26 cellular contexts compared by ENCODE assay signal in the genomic region with DNA sequence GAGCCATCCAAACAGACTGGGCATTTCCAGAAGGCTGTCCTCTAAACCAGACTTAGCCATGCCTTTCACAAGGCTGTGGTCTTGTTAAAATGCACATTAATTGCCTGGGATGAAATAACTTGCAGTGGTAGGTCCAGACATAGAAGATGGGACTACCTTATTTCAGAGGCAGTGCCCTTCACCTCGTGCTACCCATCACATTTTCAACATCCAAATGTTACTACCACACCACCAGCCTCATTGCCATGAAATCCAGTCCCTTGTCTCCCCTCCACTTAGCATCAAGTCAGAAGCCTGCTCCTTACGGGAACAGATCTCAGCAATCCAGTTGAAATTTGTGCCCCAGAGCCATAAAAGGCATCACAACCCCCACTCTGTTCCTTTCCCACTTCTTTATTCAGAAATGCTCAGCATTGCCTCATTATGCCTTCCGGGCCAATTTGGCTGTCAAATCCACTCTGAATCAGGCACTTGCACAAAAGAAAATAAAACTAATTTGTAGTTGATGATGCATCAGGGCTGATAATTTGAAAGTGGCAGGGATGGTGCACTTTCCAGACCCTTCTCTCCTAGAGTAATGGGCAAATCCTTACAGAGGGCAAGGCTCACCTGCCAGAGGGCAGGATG.
DNase-seq lines count a peak whose midpoint lies in the region; ATAC-seq and TF ChIP-seq lines count a peak whose summit lies in the region.
"Had no signal": no experiment of that assay in that cellular context is flagged by ENCODE, and none has a peak within 500 bp of the region (broad histone marks: within the 10 kb centered on the region; RNA-seq: fewer than 3 reads in every experiment).

No MANE protein-coding gene starts in this region.

- H3K9me3 ChIP-seq in SK-N-MC (ENCODE audit: low read depth, low read length) (no peaks in the 10 kb centered on the region), left ventricle myocardium inferior (replicated peaks) (no peaks in the 10 kb centered on the region)
- H3K9me3 ChIP-seq: adrenal gland, body of pancreas, Caco-2, left lung, psoas muscle had no signal

- no peak for TF ChIP-seq CTCF in left ventricle myocardium inferior (IDR thresholded peaks at IDR 0.05; ENCODE audit: borderline replicate concordance)

- H3K36me3 ChIP-seq in SK-N-MC (ENCODE audit: insufficient read depth, low read length): no peaks in the 10 kb centered on the region
- no peaks in the 10 kb centered on the region for H3K36me3 ChIP-seq in left ventricle myocardium inferior
- H3K36me3 ChIP-seq: adrenal gland, left lung had no signal

- no peak overlapping the region for H3K9ac ChIP-seq in SK-N-MC (ENCODE audit: insufficient read length)
- H3K9ac ChIP-seq: GM23248 had no signal

- H3K27ac ChIP-seq in SK-N-MC (no peak overlapping the region), caudate nucleus (ENCODE audit: low read depth, low read length) (no peak overlapping the region), left ventricle myocardium inferior (replicated peaks) (peak overlapping the region; percentile 38)
- H3K27ac ChIP-seq: body of pancreas, epithelial cell of prostate, GM23248, left lung, psoas muscle had no signal

- DNase-seq in SK-N-MC (ENCODE audit: low read depth, low spot score) (peak; percentile 45), caudate nucleus (lab: John Stamatoyannopoulos, UW) (peak in 33 of 61 donors; percentile 3 to 75 (median 31)), left ventricle myocardium inferior (no peak), retina (peak; percentile 83), NCI-H1436 (lab: John Stamatoyannopoulos, UW) (no peak), CD1c-positive myeloid dendritic cell (ENCODE audit: extremely low spot score) (no peak)
- DNase-seq: activated CD4-positive, alpha-beta memory T cell treated with anti-CD3 and anti-CD28 coated beads for 36 hours; activated naive CD4-positive, alpha-beta T cell treated with Interleukin-2 at 50 U/mL for 16 hours; adrenal gland; body of pancreas; Caco-2; DMS79; effector CD4-positive, alpha-beta T cell; GDM1; GM23248; left lung; NCI-H1048; NCI-H510A; psoas muscle; RPMI8226; stimulated activated CD4-positive, alpha-beta T cell treated with anti-CD3 and anti-CD28 coated beads, Interleukin-15, amount 100 ng/mL, for 24 hours; trophoblast cell had no signal

- H3K4me3 ChIP-seq in SK-N-MC (no peak overlapping the region), left ventricle myocardium inferior (no peak overlapping the region)
- H3K4me3 ChIP-seq: adrenal gland, body of pancreas, GM23248, left lung, psoas muscle had no signal

- H3K4me1 ChIP-seq in left ventricle myocardium inferior: peaks cover 4% of the 10 kb centered on the region
- H3K4me1 ChIP-seq: adrenal gland, body of pancreas, Caco-2, left lung, psoas muscle had no signal

- ATAC-seq in GM19467 (IDR thresholded peaks at IDR 0.05; ENCODE audit: unreplicated experiment): no peak
- ATAC-seq: activated CD4-positive, CD25-positive, alpha-beta regulatory T cell treated with anti-CD3 and anti-CD28 coated beads, Interleukin-2, amount 50 U/mL, for 24 hours; body of pancreas; left lung; psoas muscle; stimulated activated effector memory CD8-positive, alpha-beta T cell treated with anti-CD3 and anti-CD28 coated beads, Interleukin-12 subunit alpha, Interleukin-12 subunit beta, amount 100 ng/mL, for 72 hours had no signal

- intact Hi-C loops in left ventricle myocardium inferior (cut with micrococcal nuclease): no loop called here

- H3K27me3 ChIP-seq in left ventricle myocardium inferior (ENCODE audit: low read depth): peaks cover 27% of the 10 kb centered on the region
- H3K27me3 ChIP-seq: adrenal gland, body of pancreas had no signal

Comparison
In these comparisons a context has a peak if more than half of its experiments do, and no peak if none do; other contexts are left out.
1. DNase-seq: peak in SK-N-MC (single experiment), caudate nucleus (33 of 61) and retina (single experiment); none in left ventricle myocardium inferior (single experiment), NCI-H1436 (single experiment) and CD1c-positive myeloid dendritic cell (single experiment).